Comparison of ENCODE assay signal across 30 cellular contexts in the genomic region with DNA sequence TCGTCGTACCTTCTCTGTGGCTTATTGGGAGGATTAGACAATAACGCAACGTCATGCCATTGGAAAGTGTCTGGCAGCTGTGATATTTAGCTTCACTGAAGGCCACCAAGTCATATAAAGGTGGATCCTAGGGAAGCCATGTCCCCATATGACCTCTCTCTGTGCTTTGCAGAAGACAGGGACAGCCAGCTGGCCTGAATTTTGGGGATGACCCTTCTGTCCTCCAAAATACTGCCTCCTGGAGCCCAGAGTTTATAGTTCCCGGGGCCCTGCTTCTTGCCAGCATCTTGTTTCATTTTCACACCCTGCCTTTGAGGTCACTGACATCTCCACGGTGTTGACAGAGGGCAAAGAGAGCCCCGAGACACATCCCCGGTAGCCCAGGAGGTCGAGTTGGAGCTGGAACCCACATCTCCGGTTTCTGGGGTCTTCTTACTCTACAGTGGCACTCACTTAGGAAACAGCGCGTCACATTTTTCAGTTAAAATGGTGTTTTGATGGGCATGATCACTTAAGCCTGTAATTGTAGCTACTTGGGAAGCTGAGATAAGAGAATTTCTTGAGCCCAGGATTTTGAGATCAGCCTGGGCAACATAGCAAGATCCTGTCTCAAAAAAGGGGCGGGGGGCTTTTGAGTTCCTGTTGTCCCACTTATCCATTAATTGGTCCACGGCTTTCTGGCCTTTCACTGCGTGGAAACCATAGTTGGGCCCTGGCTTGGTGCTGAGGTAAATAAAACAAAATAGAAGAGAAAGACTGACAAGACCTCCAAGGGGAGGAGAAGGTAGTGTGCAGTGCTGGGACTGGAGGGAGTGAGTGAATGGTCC.
"Had no signal": no experiment of that assay in that cellular context is flagged by ENCODE, and none has a peak within 500 bp of the region (broad histone marks: within the 10 kb centered on the region; RNA-seq: fewer than 3 reads in every experiment).

No MANE protein-coding gene starts in this region.

- H3K4me1 Mint-ChIP-seq: naive B cell; naive thymus-derived CD8-positive, alpha-beta T cell; stimulated activated effector memory CD8-positive, alpha-beta T cell treated with anti-CD3 and anti-CD28 coated beads, Interleukin-12 subunit alpha, Interleukin-12 subunit beta, amount 100 ng/mL, for 72 hours; stimulated activated naive B cell treated with anti-CD40 and anti-IgM and Interleukin-4, amounts not matched to agents 10 μg/mL and 1 μg/mL and 100 μg/mL, for 72 hours had no signal

- ATAC-seq: naive thymus-derived CD8-positive, alpha-beta T cell; psoas muscle; right cardiac atrium; sciatic nerve; stimulated activated effector memory CD8-positive, alpha-beta T cell treated with anti-CD3 and anti-CD28 coated beads, Interleukin-12 subunit alpha, Interleukin-12 subunit beta, amount 100 ng/mL, for 72 hours; stimulated activated naive B cell treated with anti-CD40 and anti-IgM and Interleukin-4, amounts not matched to agents 10 μg/mL and 1 μg/mL and 100 μg/mL, for 72 hours had no signal

- H3K4me3 ChIP-seq: ovary, psoas muscle, skin epidermis, smooth muscle cell, spleen, stomach, thoracic aorta, thyroid gland, tibial nerve, upper lobe of left lung, vagina had no signal

- H3K9me3 Mint-ChIP-seq: naive thymus-derived CD8-positive, alpha-beta T cell; natural killer cell treated with Interleukin-12 subunit alpha and Interleukin-12 subunit beta and Interleukin-15 and Interleukin-18, amount 100 ng/mL, for 72 hours; nephron progenitor cell; stimulated activated effector memory CD8-positive, alpha-beta T cell treated with anti-CD3 and anti-CD28 coated beads, Interleukin-12 subunit alpha, Interleukin-12 subunit beta, amount 100 ng/mL, for 72 hours; stimulated activated naive B cell treated with anti-CD40 and anti-IgM and Interleukin-4, amounts not matched to agents 10 μg/mL and 1 μg/mL and 100 μg/mL, for 72 hours; stimulated activated naive CD8-positive, alpha-beta T cell treated with anti-CD3 and anti-CD28 coated beads, Interleukin-15, Interleukin-2, amounts not matched to agents 100 ng/mL and 50 ng/mL, for 24 hours had no signal

- H3K36me3 Mint-ChIP-seq: naive B cell; naive thymus-derived CD8-positive, alpha-beta T cell; natural killer cell treated with Interleukin-12 subunit alpha and Interleukin-12 subunit beta and Interleukin-15 and Interleukin-18, amount 100 ng/mL, for 72 hours; stimulated activated effector memory CD8-positive, alpha-beta T cell treated with anti-CD3 and anti-CD28 coated beads, Interleukin-12 subunit alpha, Interleukin-12 subunit beta, amount 100 ng/mL, for 72 hours; stimulated activated naive B cell treated with anti-CD40 and anti-IgM and Interleukin-4, amounts not matched to agents 10 μg/mL and 1 μg/mL and 100 μg/mL, for 72 hours had no signal

- H3K27me3 ChIP-seq: ovary, thyroid gland, tibial nerve, upper lobe of left lung, vagina had no signal

- H2AFZ ChIP-seq: parathyroid adenoma had no signal

- H3K36me3 ChIP-seq: ovary, spleen, stomach, thoracic aorta, thyroid gland, tibial nerve, upper lobe of left lung, vagina had no signal

- H3K9ac ChIP-seq: parathyroid adenoma had no signal

- H3K79me2 ChIP-seq: parathyroid adenoma had no signal

- H3K27ac Mint-ChIP-seq: naive thymus-derived CD8-positive, alpha-beta T cell; natural killer cell treated with Interleukin-12 subunit alpha and Interleukin-12 subunit beta and Interleukin-15 and Interleukin-18, amount 100 ng/mL, for 72 hours; nephron progenitor cell; progenitor cell of endocrine pancreas; stimulated activated effector memory CD8-positive, alpha-beta T cell treated with anti-CD3 and anti-CD28 coated beads, Interleukin-12 subunit alpha, Interleukin-12 subunit beta, amount 100 ng/mL, for 72 hours; stimulated activated naive B cell treated with anti-CD40 and anti-IgM and Interleukin-4, amounts not matched to agents 10 μg/mL and 1 μg/mL and 100 μg/mL, for 72 hours; stimulated activated naive CD8-positive, alpha-beta T cell treated with anti-CD3 and anti-CD28 coated beads, Interleukin-15, Interleukin-2, amounts not matched to agents 100 ng/mL and 50 ng/mL, for 24 hours had no signal

- H3K27ac ChIP-seq: ovary, parathyroid adenoma, psoas muscle, skin epidermis, spleen, stomach, thoracic aorta, tibial nerve, upper lobe of left lung, vagina had no signal

- H3K4me1 ChIP-seq: parathyroid adenoma, psoas muscle, stomach, tibial nerve, upper lobe of left lung, vagina had no signal

- H3K4me3 Mint-ChIP-seq: naive B cell; naive thymus-derived CD8-positive, alpha-beta T cell; natural killer cell treated with Interleukin-12 subunit alpha and Interleukin-12 subunit beta and Interleukin-15 and Interleukin-18, amount 100 ng/mL, for 72 hours; nephron progenitor cell; stimulated activated effector memory CD8-positive, alpha-beta T cell treated with anti-CD3 and anti-CD28 coated beads, Interleukin-12 subunit alpha, Interleukin-12 subunit beta, amount 100 ng/mL, for 72 hours; stimulated activated naive B cell treated with anti-CD40 and anti-IgM and Interleukin-4, amounts not matched to agents 10 μg/mL and 1 μg/mL and 100 μg/mL, for 72 hours; stimulated activated naive CD8-positive, alpha-beta T cell treated with anti-CD3 and anti-CD28 coated beads, Interleukin-15, Interleukin-2, amounts not matched to agents 100 ng/mL and 50 ng/mL, for 24 hours had no signal

- DNase-seq: naive B cell; naive thymus-derived CD8-positive, alpha-beta T cell; nephron progenitor cell; occipital lobe; ovary; posterior cingulate gyrus; psoas muscle; right cardiac atrium; spleen; stimulated activated CD4-positive, alpha-beta T cell treated with anti-CD3 and anti-CD28 coated beads, Interleukin-12 subunit alpha, Interleukin-12 subunit beta, amount 100 ng/mL, for 4 hours; stimulated activated CD4-positive, alpha-beta T cell treated with anti-CD3 and anti-CD28 coated beads, Interleukin-1b, Interleukin-23, amount 100 ng/mL, for 48 hours; stimulated activated CD4-positive, alpha-beta T cell treated with anti-CD3 and anti-CD28 coated beads, Interleukin-4, amount 100 ng/mL, for 24 hours; stimulated activated naive B cell treated with anti-CD40 and anti-IgM and Interleukin-4, amounts not matched to agents 10 μg/mL and 1 μg/mL and 100 μg/mL, for 72 hours; stimulated activated naive CD4-positive, alpha-beta T cell treated with Interleukin-2 at 50 U/mL for 16 hours; stomach; thyroid gland; trophoblast cell; upper lobe of left lung had no signal

- H3K9me3 ChIP-seq: ovary, psoas muscle, spleen, stomach, thoracic aorta, thyroid gland, tibial nerve, upper lobe of left lung, vagina had no signal

- FAIRE-seq: urothelium cell line had no signal

- H3K4me2 ChIP-seq: smooth muscle cell had no signal
